Comparison of ENCODE assay signal across 8 cellular contexts in genomic region chr11:75582935-75583709, GRCh38. TPM values are rescaled to one million over a fixed set of nuclear protein-coding genes. Genes with fewer than 3 reads are reported as not detected.
A peak's percentile ranks its signal among the peaks of the same experiment; 100 is the strongest.
DNase-seq lines count a peak whose midpoint lies in the region; ATAC-seq and TF ChIP-seq lines count a peak whose summit lies in the region.

No MANE protein-coding gene starts in this region.

- H3K4me1 ChIP-seq in heart right ventricle = peaks cover 5 to 39% (median 25%) of the 10 kb centered on the region in 9 donors

- no peaks in the 10 kb centered on the region; the same call in 1 of the 2 replicates for H3K9me3 ChIP-seq in AG04450 (ENCODE audit: control insufficient read depth, insufficient read depth, low read length)
- no peaks in the 10 kb centered on the region for H3K9me3 ChIP-seq in KOPT-K1 (ENCODE audit: insufficient read depth, low read length, poor library complexity, severe bottlenecking)
- no peaks in the 10 kb centered on the region for H3K9me3 ChIP-seq in heart right ventricle

- ATAC-seq in GM18907 (IDR thresholded peaks at IDR 0.05; ENCODE audit: unreplicated experiment) (peak; percentile 61), heart right ventricle (peak; percentile 68 to 93 (median 88)), HG03378 (IDR thresholded peaks at IDR 0.05; ENCODE audit: unreplicated experiment) (no peak)

- CTCF ChIA-PET in AG04450 (lab: Charles Lee) = interaction anchor here (1.2 kb wide), 1 partner anchor 58 kb away, joined by 7 read pairs; the partner anchor contains the start of gene GDPD5

- TF ChIP-seq CTCF in AG04450 (IDR thresholded peaks at IDR 0.05; ENCODE audit: low read depth, low read length) (peak; percentile 34), heart right ventricle (IDR thresholded peaks at IDR 0.05) (peak in 6 of 9 donors; percentile 30 to 55 (median 42))

- H3K4me3 ChIP-seq in AG04450 (ENCODE audit: low read depth, low read length) (peak overlapping the region; percentile 56), heart right ventricle (peak overlapping the region; percentile 81 to 98 (median 88))

- H3K36me3 ChIP-seq in KOPT-K1 (ENCODE audit: insufficient read depth, low read length) (no peaks in the 10 kb centered on the region), heart right ventricle (no peaks in the 10 kb centered on the region)

- DNase-seq in AG04450 (ENCODE audit: low read depth, low spot score) (no peak), SK-N-DZ (ENCODE audit: low spot score) (peak; percentile 91), amniotic epithelial cell (ENCODE audit: low read depth) (peak; percentile 58), heart right ventricle (peak; percentile 66 to 68), pons (ENCODE audit: low spot score) (peak; percentile 47)

- intact Hi-C loops in heart right ventricle (cut with DNase I) = loop anchor here in 2 of 10 donors (2.0 to 5.0 kb wide), 2 partner anchors 20 to 36 kb away; partner anchors contain the start of gene SERPINH1 (in 1 of the 2)

- POLR2A ChIA-PET in AG04450 (lab: Yijun Ruan, JAX) = interaction anchor here (0.6 to 3.1 kb wide), 15 partner anchors 9 to 243 kb away, joined by 3 to 15 read pairs (median 3); no protein-coding TSS in a partner anchor

- no peaks in the 10 kb centered on the region for H3K27me3 ChIP-seq in AG04450 (ENCODE audit: control insufficient read depth, insufficient read depth, low read length)
- H3K27me3 ChIP-seq in heart right ventricle = no peaks in the 10 kb centered on the region

- H3K27ac ChIP-seq in AG04450 (ENCODE audit: low read depth, low read length) = peak overlapping the region; percentile 61
- H3K27ac ChIP-seq in KOPT-K1 (ENCODE audit: low read depth, low read length, poor library complexity, severe bottlenecking) = peak overlapping the region; percentile 40
- H3K27ac ChIP-seq in heart right ventricle = peak overlapping the region; percentile 98 to 100 (median 98)

- 1 to 3% methylated on average over 56 to 67 of the region's 67 CpGs for WGBS in heart right ventricle, 2 donors

RNA-seq across cellular contexts. Expression of gene SERPINH1, which starts 21.1 kb away (rescaled TPM):
- polyA plus RNA-seq in AG04450 (2011; rRNA removed) = 881 and 1,147 TPM in 2 replicates
- 437 and 536 TPM in 2 replicates for polyA minus RNA-seq in AG04450 (2011; rRNA and poly(A)+ RNA removed)
- 72.3 and 87.9 TPM in 2 replicates for polyA plus RNA-seq in SK-N-DZ (2014; cell fraction: cytosol; rRNA removed)
- polyA plus RNA-seq in SK-N-DZ (2014; cell fraction: nucleus; rRNA removed) = 29.8 and 41.3 TPM in 2 replicates
- 100 to 1,000 TPM in 1 of 10 donors, 10 to 100 TPM in 9; 31.8 to 130 (median 53.2) TPM for total RNA-seq in heart right ventricle
- 100 to 1,000 TPM in 1 of 2 donors, 10 to 100 TPM in 1; 43.4 to 218 TPM for polyA plus RNA-seq in heart right ventricle

RNA-seq across cellular contexts. Expression of gene GDPD5, which starts 57.4 kb away (rescaled TPM):
- 1.4 and 1.9 TPM in 2 replicates for polyA plus RNA-seq in AG04450 (2011; rRNA removed)
- polyA minus RNA-seq in AG04450 (2011; rRNA and poly(A)+ RNA removed) = 3.3 and 4.4 TPM in 2 replicates
- 1.9 and 2.7 TPM in 2 replicates for polyA plus RNA-seq in SK-N-DZ (2014; cell fraction: cytosol; rRNA removed)
- 3.8 and 4.1 TPM in 2 replicates for polyA plus RNA-seq in SK-N-DZ (2014; cell fraction: nucleus; rRNA removed)
- 1 to 10 TPM; 3.3 to 8.0 (median 4.1) TPM for total RNA-seq in heart right ventricle
- 10 to 100 TPM in 1 of 2 donors, 1 to 10 TPM in 1; 3.6 to 10.3 TPM for polyA plus RNA-seq in heart right ventricle

Comparison
In these comparisons a context has a peak if more than half of its experiments do, and no peak if none do; other contexts are left out.
1. H3K27ac ChIP-seq: peak in every context shown above with its lines; median percentile 98 in heart right ventricle; 61 in AG04450; 40 in KOPT-K1.